13 cellular contexts compared by ENCODE assay signal in genomic region chrX:28135378-28136047, GRCh38.
"Had no signal": no experiment of that assay in that cellular context is flagged by ENCODE, and none has a peak within 500 bp of the region (broad histone marks: within the 10 kb centered on the region; RNA-seq: fewer than 3 reads in every experiment).

No MANE protein-coding gene starts in this region.

- H3K36me3 ChIP-seq: gastrocnemius medialis, SJSA1, transverse colon had no signal

- H3K9me3 ChIP-seq: gastrocnemius medialis, SJSA1, transverse colon had no signal

- H3K9me3 Mint-ChIP-seq: activated CD4-positive, alpha-beta memory T cell treated with anti-CD3 and anti-CD28 coated beads for 36 hours; activated T-cell treated with anti-CD3 and anti-CD28 coated beads, Interleukin-2, amount 50 U/mL, for 4 hours had no signal

- H3K36me3 Mint-ChIP-seq: activated CD4-positive, alpha-beta memory T cell treated with anti-CD3 and anti-CD28 coated beads for 36 hours; activated naive CD8-positive, alpha-beta T cell; stimulated activated effector memory CD8-positive, alpha-beta T cell treated with anti-CD3 and anti-CD28 coated beads, Interleukin-12 subunit alpha, Interleukin-12 subunit beta, amount 100 ng/mL, for 72 hours had no signal

- H3K27ac ChIP-seq: gastrocnemius medialis, SJSA1, transverse colon had no signal

- ATAC-seq: activated T-cell treated with anti-CD3 and anti-CD28 coated beads, Interleukin-2, amount 50 U/mL, for 4 hours; esophagus mucosa; gastrocnemius medialis; left ventricle myocardium superior; stimulated activated effector memory CD8-positive, alpha-beta T cell treated with anti-CD3 and anti-CD28 coated beads, Interleukin-12 subunit alpha, Interleukin-12 subunit beta, amount 100 ng/mL, for 72 hours had no signal

- H3K4me1 Mint-ChIP-seq: stimulated activated effector memory CD8-positive, alpha-beta T cell treated with anti-CD3 and anti-CD28 coated beads, Interleukin-12 subunit alpha, Interleukin-12 subunit beta, amount 100 ng/mL, for 72 hours had no signal

- H3K27ac Mint-ChIP-seq: activated CD4-positive, alpha-beta memory T cell treated with anti-CD3 and anti-CD28 coated beads for 36 hours; activated naive CD8-positive, alpha-beta T cell; stimulated activated effector memory CD8-positive, alpha-beta T cell treated with anti-CD3 and anti-CD28 coated beads, Interleukin-12 subunit alpha, Interleukin-12 subunit beta, amount 100 ng/mL, for 72 hours had no signal

- DNase-seq: activated CD4-positive, alpha-beta memory T cell treated with anti-CD3 and anti-CD28 coated beads for 36 hours; activated CD4-positive, alpha-beta T cell treated with anti-CD3 and anti-CD28 coated beads for 1 hour; activated effector memory CD4-positive, alpha-beta T cell treated with anti-CD3 and anti-CD28 coated beads, Interleukin-2, amount 50 U/mL, for 16 hours; activated T-cell treated with anti-CD3 and anti-CD28 coated beads, Interleukin-2, amount 50 U/mL, for 4 hours; aorta; gastrocnemius medialis; left ventricle myocardium superior; T-helper 9 cell; transverse colon had no signal

- H3K4me3 ChIP-seq: gastrocnemius medialis, SJSA1, transverse colon had no signal

- H3K27me3 ChIP-seq: gastrocnemius medialis, SJSA1, transverse colon had no signal

- H3K27me3 Mint-ChIP-seq: activated CD4-positive, alpha-beta memory T cell treated with anti-CD3 and anti-CD28 coated beads for 36 hours; activated naive CD8-positive, alpha-beta T cell had no signal

- H3K4me3 Mint-ChIP-seq: activated CD4-positive, alpha-beta memory T cell treated with anti-CD3 and anti-CD28 coated beads for 36 hours; activated naive CD8-positive, alpha-beta T cell; activated T-cell treated with anti-CD3 and anti-CD28 coated beads, Interleukin-2, amount 50 U/mL, for 4 hours; stimulated activated effector memory CD8-positive, alpha-beta T cell treated with anti-CD3 and anti-CD28 coated beads, Interleukin-12 subunit alpha, Interleukin-12 subunit beta, amount 100 ng/mL, for 72 hours had no signal

- H3K4me1 ChIP-seq: gastrocnemius medialis, SJSA1, transverse colon had no signal
